In genomic region chr19:34241513-34242337, GRCh38 we compare ENCODE assay signal across 9 cellular contexts. TPM values are rescaled to one million over a fixed set of nuclear protein-coding genes. Genes with fewer than 3 reads are reported as not detected.
DNase-seq lines count a peak whose midpoint lies in the region; ATAC-seq, FAIRE-seq and TF ChIP-seq lines count a peak whose summit lies in the region.
"Had no signal": no experiment of that assay in that cellular context is flagged by ENCODE, and none has a peak within 500 bp of the region (broad histone marks: within the 10 kb centered on the region; RNA-seq: fewer than 3 reads in every experiment).

No MANE protein-coding gene starts in this region.

- ATAC-seq in stimulated activated effector memory CD8-positive, alpha-beta T cell treated with anti-CD3 and anti-CD28 coated beads, Interleukin-12 subunit alpha, Interleukin-12 subunit beta, amount 100 ng/mL, for 72 hours = no peak
- ATAC-seq in HG03108 (IDR thresholded peaks at IDR 0.05; ENCODE audit: unreplicated experiment) (no peak), HG03521 (IDR thresholded peaks at IDR 0.05; ENCODE audit: unreplicated experiment) (no peak)

- H3K9me3 Mint-ChIP-seq in activated naive CD4-positive, alpha-beta T cell treated with anti-CD3 and anti-CD28 coated beads, Interleukin-2, amount 50 U/mL, for 24 hours = no peaks in the 10 kb centered on the region
- no peaks in the 10 kb centered on the region for H3K9me3 Mint-ChIP-seq in neural crest cell
- no peaks in the 10 kb centered on the region for H3K9me3 Mint-ChIP-seq in stimulated activated effector memory CD8-positive, alpha-beta T cell treated with anti-CD3 and anti-CD28 coated beads, Interleukin-12 subunit alpha, Interleukin-12 subunit beta, amount 100 ng/mL, for 72 hours

- H3K27me3 Mint-ChIP-seq in activated naive CD4-positive, alpha-beta T cell treated with anti-CD3 and anti-CD28 coated beads, Interleukin-2, amount 50 U/mL, for 24 hours = no peaks in the 10 kb centered on the region
- no peaks in the 10 kb centered on the region for H3K27me3 Mint-ChIP-seq in neural crest cell (ENCODE audit: low read depth)
- H3K27me3 Mint-ChIP-seq: activated naive CD8-positive, alpha-beta T cell had no signal

- TF ChIP-seq POLR2A in GM12892 (IDR thresholded peaks at IDR 0.05; ENCODE audit: low read depth, low read length) = no peak

- peak; percentile 70 for TF ChIP-seq CTCF in neural crest cell (conservative IDR thresholded peaks at IDR 0.05)

- H3K4me1 Mint-ChIP-seq in activated naive CD4-positive, alpha-beta T cell treated with anti-CD3 and anti-CD28 coated beads, Interleukin-2, amount 50 U/mL, for 24 hours = no peaks in the 10 kb centered on the region
- H3K4me1 Mint-ChIP-seq in neural crest cell = peaks cover 11% of the 10 kb centered on the region
- no peaks in the 10 kb centered on the region for H3K4me1 Mint-ChIP-seq in stimulated activated effector memory CD8-positive, alpha-beta T cell treated with anti-CD3 and anti-CD28 coated beads, Interleukin-12 subunit alpha, Interleukin-12 subunit beta, amount 100 ng/mL, for 72 hours

- H3K27ac Mint-ChIP-seq in activated naive CD4-positive, alpha-beta T cell treated with anti-CD3 and anti-CD28 coated beads, Interleukin-2, amount 50 U/mL, for 24 hours = peak overlapping the region; percentile 26
- peak overlapping the region; percentile 53 for H3K27ac Mint-ChIP-seq in neural crest cell (ENCODE audit: unreplicated experiment)
- no peak overlapping the region for H3K27ac Mint-ChIP-seq in stimulated activated effector memory CD8-positive, alpha-beta T cell treated with anti-CD3 and anti-CD28 coated beads, Interleukin-12 subunit alpha, Interleukin-12 subunit beta, amount 100 ng/mL, for 72 hours
- H3K27ac Mint-ChIP-seq: activated naive CD8-positive, alpha-beta T cell had no signal

- FAIRE-seq in GM12892 (lab: Jason Lieb, UNC) (peak; percentile 5), urothelium cell line (lab: Jason Lieb, UNC) (no peak)

- no peak overlapping the region for H3K4me3 Mint-ChIP-seq in activated naive CD4-positive, alpha-beta T cell treated with anti-CD3 and anti-CD28 coated beads, Interleukin-2, amount 50 U/mL, for 24 hours
- H3K4me3 Mint-ChIP-seq in neural crest cell = no peak overlapping the region
- no peak overlapping the region for H3K4me3 Mint-ChIP-seq in stimulated activated effector memory CD8-positive, alpha-beta T cell treated with anti-CD3 and anti-CD28 coated beads, Interleukin-12 subunit alpha, Interleukin-12 subunit beta, amount 100 ng/mL, for 72 hours
- H3K4me3 Mint-ChIP-seq: activated naive CD8-positive, alpha-beta T cell had no signal

- DNase-seq in GM12892 (ENCODE audit: insufficient read length) = no peak
- DNase-seq in NCI-H2029 (lab: John Stamatoyannopoulos, UW) = peak; percentile 91
- peak; percentile 20 for DNase-seq in neural crest cell (ENCODE audit: low read depth, low spot score)
- DNase-seq in urothelium cell line (ENCODE audit: low spot score) = no peak
- DNase-seq in stimulated activated effector memory CD8-positive, alpha-beta T cell treated with anti-CD3 and anti-CD28 coated beads, Interleukin-12 subunit alpha, Interleukin-12 subunit beta, amount 100 ng/mL, for 72 hours (ENCODE audit: low spot score in 2 of 2) = no peak

- H3K36me3 Mint-ChIP-seq in activated naive CD4-positive, alpha-beta T cell treated with anti-CD3 and anti-CD28 coated beads, Interleukin-2, amount 50 U/mL, for 24 hours = peaks cover 6% of the 10 kb centered on the region
- peaks cover 5% of the 10 kb centered on the region for H3K36me3 Mint-ChIP-seq in neural crest cell (ENCODE audit: low read depth)
- H3K36me3 Mint-ChIP-seq in stimulated activated effector memory CD8-positive, alpha-beta T cell treated with anti-CD3 and anti-CD28 coated beads, Interleukin-12 subunit alpha, Interleukin-12 subunit beta, amount 100 ng/mL, for 72 hours = no peaks in the 10 kb centered on the region
- H3K36me3 Mint-ChIP-seq: activated naive CD8-positive, alpha-beta T cell had no signal

RNA-seq across cellular contexts. Expression of gene GARRE1, which starts 12.6 kb away (rescaled TPM):
- 7.8 TPM for polyA plus RNA-seq in GM12892 (2012; ENCODE audit: missing spikeins)
- total RNA-seq in neural crest cell = 18.1 and 20.0 TPM in 2 replicates

Comparison
In these comparisons a context has a peak if more than half of its experiments do, and no peak if none do; other contexts are left out.
1. DNase-seq: peak in NCI-H2029 (single experiment) and neural crest cell (single experiment); none in GM12892 (single experiment), urothelium cell line (single experiment) and stimulated activated effector memory CD8-positive, alpha-beta T cell treated with anti-CD3 and anti-CD28 coated beads, Interleukin-12 subunit alpha, Interleukin-12 subunit beta, amount 100 ng/mL, for 72 hours (0 of 2).